In the genomic region with DNA sequence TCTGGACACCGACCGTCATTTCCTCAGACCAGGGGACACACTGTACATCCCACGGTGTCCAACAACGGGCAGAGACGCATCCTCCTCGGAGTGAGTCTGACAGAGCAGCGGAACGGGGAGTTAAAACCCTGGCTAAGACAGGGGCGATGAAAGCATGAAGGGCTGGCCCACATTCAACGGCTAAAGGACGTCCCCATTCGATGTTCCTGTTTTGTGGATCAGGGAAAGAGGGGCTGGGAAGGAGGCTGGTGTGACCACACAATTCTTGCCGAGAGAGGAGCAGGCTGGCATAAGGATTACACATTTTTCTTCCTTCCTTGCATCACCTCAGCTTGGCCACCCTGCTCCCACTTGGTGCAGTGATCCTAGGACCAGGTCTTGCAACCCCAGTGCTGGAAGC, we compare ENCODE assay signal across 2 cellular contexts.
TF ChIP-seq lines count a peak whose summit lies in the region.

No MANE protein-coding gene starts in this region.

TF ChIP-seq in GM12891, 5 proteins besides CTCF, POLR2A, EP300 and RAD21:
- TF ChIP-seq SPI1 (IDR thresholded peaks at IDR 0.05; ENCODE audit: low read depth, low read length), result no peak
- TF ChIP-seq POLR2AphosphoS5 (IDR thresholded peaks at IDR 0.05; ENCODE audit: low read depth, low read length), result no peak
- TF ChIP-seq POU2F2 (IDR thresholded peaks at IDR 0.05; ENCODE audit: low read depth, low read length), result no peak
- no peak for TF ChIP-seq PAX5 (IDR thresholded peaks at IDR 0.05; ENCODE audit: insufficient read depth, low read length, severe bottlenecking)
- TF ChIP-seq TAF1 (IDR thresholded peaks at IDR 0.05; ENCODE audit: low read depth, low read length), result no peak

TF ChIP-seq in HepG2, 621 proteins besides CTCF, POLR2A, EP300 and RAD21:
- TF ChIP-seq, protein P1, sequence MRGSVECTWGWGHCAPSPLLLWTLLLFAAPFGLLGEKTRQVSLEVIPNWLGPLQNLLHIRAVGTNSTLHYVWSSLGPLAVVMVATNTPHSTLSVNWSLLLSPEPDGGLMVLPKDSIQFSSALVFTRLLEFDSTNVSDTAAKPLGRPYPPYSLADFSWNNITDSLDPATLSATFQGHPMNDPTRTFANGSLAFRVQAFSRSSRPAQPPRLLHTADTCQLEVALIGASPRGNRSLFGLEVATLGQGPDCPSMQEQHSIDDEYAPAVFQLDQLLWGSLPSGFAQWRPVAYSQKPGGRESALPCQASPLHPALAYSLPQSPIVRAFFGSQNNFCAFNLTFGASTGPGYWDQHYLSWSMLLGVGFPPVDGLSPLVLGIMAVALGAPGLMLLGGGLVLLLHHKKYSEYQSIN (CRISPR knock-in tag; IDR thresholded peaks at IDR 0.05; ENCODE audit: borderline replicate concordance), result no peak
- TF ChIP-seq PTBP1 (IDR thresholded peaks at IDR 0.05; ENCODE audit: low read depth, low read length, poor library complexity, severe bottlenecking) (no peak), NCOA1 (CRISPR knock-in tag; IDR thresholded peaks at IDR 0.05) (no peak), ZNF570 (CRISPR knock-in tag; IDR thresholded peaks at IDR 0.05; ENCODE audit: borderline replicate concordance) (no peak), RBM22 (optimal IDR thresholded peaks at IDR 0.05; ENCODE audit: low read length) (no peak), ZNF563 (CRISPR knock-in tag; IDR thresholded peaks at IDR 0.05) (no peak), KDM5A (IDR thresholded peaks at IDR 0.05; ENCODE audit: borderline replicate concordance, low read length) (no peak), MTA1 (CRISPR knock-in tag; IDR thresholded peaks at IDR 0.05; ENCODE audit: borderline replicate concordance) (no peak), ZNF761 (CRISPR knock-in tag; conservative IDR thresholded peaks at IDR 0.05) (no peak), ZBTB7B (CRISPR knock-in tag; IDR thresholded peaks at IDR 0.05) (no peak), ZNF558 (CRISPR knock-in tag; IDR thresholded peaks at IDR 0.05; ENCODE audit: borderline replicate concordance) (no peak), ISL2 (CRISPR knock-in tag; IDR thresholded peaks at IDR 0.05) (no peak)
- TF ChIP-seq, protein P2, sequence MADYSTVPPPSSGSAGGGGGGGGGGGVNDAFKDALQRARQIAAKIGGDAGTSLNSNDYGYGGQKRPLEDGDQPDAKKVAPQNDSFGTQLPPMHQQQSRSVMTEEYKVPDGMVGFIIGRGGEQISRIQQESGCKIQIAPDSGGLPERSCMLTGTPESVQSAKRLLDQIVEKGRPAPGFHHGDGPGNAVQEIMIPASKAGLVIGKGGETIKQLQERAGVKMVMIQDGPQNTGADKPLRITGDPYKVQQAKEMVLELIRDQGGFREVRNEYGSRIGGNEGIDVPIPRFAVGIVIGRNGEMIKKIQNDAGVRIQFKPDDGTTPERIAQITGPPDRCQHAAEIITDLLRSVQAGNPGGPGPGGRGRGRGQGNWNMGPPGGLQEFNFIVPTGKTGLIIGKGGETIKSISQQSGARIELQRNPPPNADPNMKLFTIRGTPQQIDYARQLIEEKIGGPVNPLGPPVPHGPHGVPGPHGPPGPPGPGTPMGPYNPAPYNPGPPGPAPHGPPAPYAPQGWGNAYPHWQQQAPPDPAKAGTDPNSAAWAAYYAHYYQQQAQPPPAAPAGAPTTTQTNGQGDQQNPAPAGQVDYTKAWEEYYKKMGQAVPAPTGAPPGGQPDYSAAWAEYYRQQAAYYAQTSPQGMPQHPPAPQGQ (CRISPR knock-in tag; IDR thresholded peaks at IDR 0.05; ENCODE audit: borderline replicate concordance), result no peak
